ENCODE assay signal across 22 cellular contexts in the genomic region with DNA sequence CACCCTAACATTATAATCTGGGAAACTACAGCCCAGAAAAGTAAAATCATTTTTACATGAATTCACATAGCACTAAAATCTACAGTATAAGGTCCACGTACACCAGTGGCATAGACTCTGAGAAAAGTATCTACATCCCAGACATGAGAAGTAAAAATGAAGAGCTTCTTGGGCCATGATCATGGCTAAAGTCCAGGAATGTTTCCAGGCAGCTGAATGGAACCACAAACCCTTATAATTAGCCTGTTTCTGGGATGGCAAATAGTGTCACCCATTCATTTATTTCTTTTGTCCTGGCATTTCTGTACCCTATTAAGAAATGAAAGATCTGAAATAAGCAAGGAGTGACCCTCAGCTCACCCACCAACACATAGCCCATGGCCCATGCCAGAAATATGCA.
DNase-seq lines count a peak whose midpoint lies in the region; FAIRE-seq and TF ChIP-seq lines count a peak whose summit lies in the region.
"Had no signal": no experiment of that assay in that cellular context is flagged by ENCODE, and none has a peak within 500 bp of the region (broad histone marks: within the 10 kb centered on the region; RNA-seq: fewer than 3 reads in every experiment).

No MANE protein-coding gene starts in this region.

- H3K4me2 ChIP-seq in astrocyte (ENCODE audit: low read length) = peak overlapping the region; percentile 32
- H3K4me2 ChIP-seq: SK-N-SH had no signal

- peaks cover 46% of the 10 kb centered on the region for H4K20me1 ChIP-seq in astrocyte (ENCODE audit: insufficient read depth, low read length)

- H3K4me3 Mint-ChIP-seq in astrocyte (ENCODE audit: unreplicated experiment) = no peak overlapping the region
- H3K4me3 Mint-ChIP-seq in progenitor cell of endocrine pancreas (ENCODE audit: low read depth) = no peak overlapping the region
- H3K4me3 Mint-ChIP-seq: CD8-positive, alpha-beta memory T cell had no signal

- H3K4me3 ChIP-seq in astrocyte (ENCODE audit: insufficient read depth, low read depth, low read length) = no peak overlapping the region

- TF ChIP-seq CTCF in astrocyte (IDR thresholded peaks at IDR 0.05; ENCODE audit: insufficient read depth, low read depth, low read length) (no peak), progenitor cell of endocrine pancreas (IDR thresholded peaks at IDR 0.05; ENCODE audit: unreplicated experiment) (no peak)

- H3K9ac ChIP-seq in astrocyte (ENCODE audit: low read length) = no peak overlapping the region
- H3K9ac ChIP-seq: SK-N-SH had no signal

- H3K36me3 ChIP-seq in astrocyte (ENCODE audit: insufficient read depth, low read length) = no peaks in the 10 kb centered on the region

- H3K27me3 ChIP-seq in astrocyte (ENCODE audit: insufficient read depth, low read length) = no peaks in the 10 kb centered on the region

- peaks cover 21% of the 10 kb centered on the region for H3K4me1 Mint-ChIP-seq in astrocyte (ENCODE audit: low read depth, unreplicated experiment)
- H3K4me1 Mint-ChIP-seq in progenitor cell of endocrine pancreas (ENCODE audit: low read depth) = peaks cover 17% of the 10 kb centered on the region
- H3K4me1 Mint-ChIP-seq: CD8-positive, alpha-beta memory T cell had no signal

- H3K27me3 Mint-ChIP-seq in astrocyte (ENCODE audit: low read depth, unreplicated experiment) = peaks cover 5% of the 10 kb centered on the region
- peaks cover 23% of the 10 kb centered on the region for H3K27me3 Mint-ChIP-seq in progenitor cell of endocrine pancreas
- H3K27me3 Mint-ChIP-seq: CD8-positive, alpha-beta memory T cell had no signal

- peaks cover 16% of the 10 kb centered on the region for H3K4me1 ChIP-seq in astrocyte (ENCODE audit: insufficient read depth, low read length)

- peaks cover 32% of the 10 kb centered on the region for H3K79me2 ChIP-seq in astrocyte (ENCODE audit: insufficient read depth, low read length)

- no peak overlapping the region for H2AFZ ChIP-seq in astrocyte (ENCODE audit: low read depth, low read length)

- H3K27ac Mint-ChIP-seq in astrocyte (ENCODE audit: unreplicated experiment) (no peak overlapping the region), progenitor cell of endocrine pancreas (peak overlapping the region; percentile 63)
- H3K27ac Mint-ChIP-seq: CD8-positive, alpha-beta memory T cell had no signal

- H3K36me3 Mint-ChIP-seq in astrocyte (ENCODE audit: low read depth, unreplicated experiment) = peaks cover 2% of the 10 kb centered on the region
- H3K36me3 Mint-ChIP-seq in progenitor cell of endocrine pancreas (ENCODE audit: insufficient read depth) = no peaks in the 10 kb centered on the region
- H3K36me3 Mint-ChIP-seq: CD8-positive, alpha-beta memory T cell had no signal

- H3K9me3 ChIP-seq in astrocyte (ENCODE audit: insufficient read depth, low read depth, low read length) = no peaks in the 10 kb centered on the region
- H3K9me3 ChIP-seq: SK-N-SH had no signal

- H3K27ac ChIP-seq in astrocyte (ENCODE audit: low read depth, low read length) = no peak overlapping the region
- H3K27ac ChIP-seq: RWPE1 had no signal

- peaks cover 4% of the 10 kb centered on the region for H3K9me3 Mint-ChIP-seq in astrocyte (ENCODE audit: unreplicated experiment)
- H3K9me3 Mint-ChIP-seq in progenitor cell of endocrine pancreas (ENCODE audit: low read depth) = no peaks in the 10 kb centered on the region
- H3K9me3 Mint-ChIP-seq: CD8-positive, alpha-beta memory T cell had no signal

- FAIRE-seq in astrocyte (lab: Jason Lieb, UNC) = peak; percentile 26

- DNase-seq in AG08395 (ENCODE audit: low spot score) = peak; percentile 39
- peak; percentile 53 for DNase-seq in EH (ENCODE audit: low read depth)
- peak; percentile 37 for DNase-seq in astrocyte (ENCODE audit: low read depth)
- no peak for DNase-seq in progenitor cell of endocrine pancreas (ENCODE audit: low spot score, unreplicated experiment)
- DNase-seq in LoVo (ENCODE audit: low spot score) = no peak
- no peak for DNase-seq in hepatic stellate cell (ENCODE audit: low spot score)
- DNase-seq in GOT3 (lab: John Stamatoyannopoulos, UW) = no peak
- DNase-seq: AML-193; Calu3; CD8-positive, alpha-beta memory T cell; EL; Kasumi-1; NCI-H1092 treated with DMSO at 0.1 percent for 48 hours; NCI-H146; NCI-H2029; NCI-H226; NCI-H510A treated with DMSO at 0.1 percent for 48 hours; NCI-H748 treated with DMSO at 0.1 percent for 48 hours; NK-92 treated with Interleukin-12 subunit alpha and Interleukin-12 subunit beta, amount 100 ng/mL, for 24 hours; SIG-M5; SK-N-SH had no signal

Comparison
In these comparisons a context has a peak if more than half of its experiments do, and no peak if none do; other contexts are left out.
1. DNase-seq: peak in AG08395 (single experiment), EH (single experiment) and astrocyte (single experiment); none in progenitor cell of endocrine pancreas (single experiment), LoVo (single experiment), hepatic stellate cell (single experiment) and GOT3 (single experiment).